1 cellular context compared by ENCODE assay signal in genomic region chr10:13298748-13299436, GRCh38.
TF ChIP-seq lines count a peak whose summit lies in the region.

No MANE protein-coding gene starts in this region.

TF ChIP-seq in HCT116, 20 proteins besides CTCF, POLR2A, EP300 and RAD21 (continued from another document):
- TF ChIP-seq ATF3 (IDR thresholded peaks at IDR 0.05) = no peak
